In the genomic region with DNA sequence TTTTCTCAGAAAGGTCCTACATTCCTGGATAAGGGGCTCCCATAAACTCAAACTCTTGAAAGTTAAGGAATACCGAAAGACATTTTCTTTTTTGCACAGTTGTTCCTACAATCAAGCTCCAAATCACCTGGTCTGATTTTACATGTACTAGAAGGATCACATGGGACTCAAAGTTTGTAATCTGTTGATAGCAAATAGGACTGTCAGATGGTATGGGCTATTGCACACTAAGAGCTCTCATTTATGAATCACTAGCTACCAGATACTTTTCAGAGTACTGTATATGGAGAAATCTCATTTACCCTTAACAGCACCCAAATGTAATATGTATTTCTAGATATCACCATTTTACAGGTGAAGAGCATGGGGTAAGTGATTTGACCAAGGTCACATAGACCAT, we compare ENCODE assay signal across 30 cellular contexts.
"Had no signal": no experiment of that assay in that cellular context is flagged by ENCODE, and none has a peak within 500 bp of the region (broad histone marks: within the 10 kb centered on the region; RNA-seq: fewer than 3 reads in every experiment).

No MANE protein-coding gene starts in this region.

- H3K4me3 Mint-ChIP-seq: activated CD4-positive, alpha-beta memory T cell treated with anti-CD3 and anti-CD28 coated beads for 36 hours; activated CD4-positive, alpha-beta T cell treated with anti-CD3 and anti-CD28 coated beads for 36 hours; activated CD4-positive, alpha-beta T cell treated with anti-CD3 and anti-CD28 coated beads, Interleukin-2, amount 10 ng/mL, durations not matched to agents 24 days and 14 days; activated naive CD4-positive, alpha-beta T cell treated with anti-CD3 and anti-CD28 coated beads, Interleukin-2, amount 10 ng/mL, durations not matched to agents 7 days and 5 days; activated naive CD8-positive, alpha-beta T cell treated with anti-CD3 and anti-CD28 coated beads, Interleukin-2, amount 10 ng/mL, durations not matched to agents 7 days and 5 days; activated T-cell treated with anti-CD3 and anti-CD28 coated beads, Interleukin-2, amount 50 U/mL, for 24 hours; activated T-cell treated with anti-CD3 and anti-CD28 coated beads, Interleukin-2, amount 50 U/mL, for 72 hours; dendritic cell treated with granulocyte-macrophage colony-stimulating factor and Interleukin-4, amounts not matched to agents 40 ng/mL and 50 ng/mL, for 4 days; endodermal cell had no signal

- H3K4me1 Mint-ChIP-seq: activated CD4-positive, alpha-beta T cell treated with anti-CD3 and anti-CD28 coated beads for 36 hours; activated CD4-positive, alpha-beta T cell treated with anti-CD3 and anti-CD28 coated beads, Interleukin-2, amount 10 ng/mL, durations not matched to agents 24 days and 14 days; activated naive CD4-positive, alpha-beta T cell treated with anti-CD3 and anti-CD28 coated beads, Interleukin-2, amount 10 ng/mL, durations not matched to agents 7 days and 5 days; activated naive CD8-positive, alpha-beta T cell treated with anti-CD3 and anti-CD28 coated beads, Interleukin-2, amount 10 ng/mL, durations not matched to agents 7 days and 5 days; endodermal cell had no signal

- H3K27ac ChIP-seq: body of pancreas, cardiac muscle cell, coronary artery, dorsolateral prefrontal cortex, epithelial cell of prostate, esophagus squamous epithelium, gastroesophageal sphincter had no signal

- DNase-seq: activated CD4-positive, alpha-beta memory T cell treated with anti-CD3 and anti-CD28 coated beads for 36 hours; activated CD4-positive, alpha-beta T cell treated with anti-CD3 and anti-CD28 coated beads for 36 hours; activated CD4-positive, alpha-beta T cell treated with anti-CD3 and anti-CD28 coated beads, Interleukin-2, amount 10 ng/mL, durations not matched to agents 24 days and 14 days; activated CD4-positive, CD25-positive, alpha-beta regulatory T cell; activated CD4-positive, CD25-positive, alpha-beta regulatory T cell treated with anti-CD3 and anti-CD28 coated beads, Interleukin-2, amount 50 U/mL, for 72 hours; activated CD8-positive, alpha-beta memory T cell treated with anti-CD3 and anti-CD28 coated beads, Interleukin-2, amount 50 U/mL, for 48 hours; activated gamma-delta T cell; activated naive CD4-positive, alpha-beta T cell; activated naive CD4-positive, alpha-beta T cell treated with anti-CD3 and anti-CD28 coated beads, Interleukin-2, amount 10 ng/mL, durations not matched to agents 7 days and 5 days; activated naive CD8-positive, alpha-beta T cell treated with anti-CD3 and anti-CD28 coated beads, Interleukin-2, amount 10 ng/mL, durations not matched to agents 7 days and 5 days; activated T-cell treated with anti-CD3 and anti-CD28 coated beads for 4 hours; activated T-cell treated with anti-CD3 and anti-CD28 coated beads, Interleukin-2, amount 50 U/mL, for 24 hours; activated T-cell treated with anti-CD3 and anti-CD28 coated beads, Interleukin-2, amount 50 U/mL, for 72 hours; amniotic stem cell; anterior cingulate cortex; body of pancreas; central memory CD4-positive, alpha-beta T cell; cerebellar nuclear complex; dorsolateral prefrontal cortex; effector memory CD4-positive, alpha-beta T cell; endodermal cell; esophagus squamous epithelium; foreskin melanocyte; T-helper 2 cell had no signal

- H3K27me3 Mint-ChIP-seq: activated CD4-positive, alpha-beta memory T cell treated with anti-CD3 and anti-CD28 coated beads for 36 hours; activated CD4-positive, alpha-beta T cell treated with anti-CD3 and anti-CD28 coated beads for 36 hours; activated CD4-positive, alpha-beta T cell treated with anti-CD3 and anti-CD28 coated beads, Interleukin-2, amount 10 ng/mL, durations not matched to agents 24 days and 14 days; activated naive CD4-positive, alpha-beta T cell treated with anti-CD3 and anti-CD28 coated beads, Interleukin-2, amount 10 ng/mL, durations not matched to agents 7 days and 5 days had no signal

- H3K4me3 ChIP-seq: body of pancreas, cardiac muscle cell, coronary artery, dorsolateral prefrontal cortex, esophagus squamous epithelium, gastroesophageal sphincter had no signal

- H3K27me3 ChIP-seq: body of pancreas, esophagus squamous epithelium, gastroesophageal sphincter had no signal

- H3K4me1 ChIP-seq: body of pancreas, esophagus squamous epithelium, gastroesophageal sphincter had no signal

- H3K9me3 ChIP-seq: body of pancreas, esophagus squamous epithelium, gastroesophageal sphincter had no signal

- H3K36me3 ChIP-seq: cardiac muscle cell, esophagus squamous epithelium, gastroesophageal sphincter had no signal

- H3K9me3 Mint-ChIP-seq: activated CD4-positive, alpha-beta memory T cell treated with anti-CD3 and anti-CD28 coated beads for 36 hours; activated CD4-positive, alpha-beta T cell treated with anti-CD3 and anti-CD28 coated beads, Interleukin-2, amount 10 ng/mL, durations not matched to agents 24 days and 14 days; activated naive CD4-positive, alpha-beta T cell treated with anti-CD3 and anti-CD28 coated beads, Interleukin-2, amount 10 ng/mL, durations not matched to agents 7 days and 5 days; activated naive CD4-positive, alpha-beta T cell treated with anti-CD3 and anti-CD28 coated beads, Interleukin-2, amount 50 U/mL, for 72 hours; activated naive CD8-positive, alpha-beta T cell treated with anti-CD3 and anti-CD28 coated beads, Interleukin-2, amount 10 ng/mL, durations not matched to agents 7 days and 5 days; activated T-cell treated with anti-CD3 and anti-CD28 coated beads, Interleukin-2, amount 50 U/mL, for 24 hours; activated T-cell treated with anti-CD3 and anti-CD28 coated beads, Interleukin-2, amount 50 U/mL, for 72 hours; dendritic cell treated with granulocyte-macrophage colony-stimulating factor and Interleukin-4, amounts not matched to agents 40 ng/mL and 50 ng/mL, for 4 days; endodermal cell had no signal

- H3K27ac Mint-ChIP-seq: activated CD4-positive, alpha-beta memory T cell treated with anti-CD3 and anti-CD28 coated beads for 36 hours; activated CD4-positive, alpha-beta T cell treated with anti-CD3 and anti-CD28 coated beads for 36 hours; activated CD4-positive, alpha-beta T cell treated with anti-CD3 and anti-CD28 coated beads, Interleukin-2, amount 10 ng/mL, durations not matched to agents 24 days and 14 days; activated naive CD4-positive, alpha-beta T cell treated with anti-CD3 and anti-CD28 coated beads, Interleukin-2, amount 10 ng/mL, durations not matched to agents 7 days and 5 days; activated naive CD4-positive, alpha-beta T cell treated with anti-CD3 and anti-CD28 coated beads, Interleukin-2, amount 50 U/mL, for 72 hours; activated naive CD8-positive, alpha-beta T cell treated with anti-CD3 and anti-CD28 coated beads, Interleukin-2, amount 10 ng/mL, durations not matched to agents 7 days and 5 days; activated T-cell treated with anti-CD3 and anti-CD28 coated beads, Interleukin-2, amount 50 U/mL, for 24 hours; activated T-cell treated with anti-CD3 and anti-CD28 coated beads, Interleukin-2, amount 50 U/mL, for 72 hours; dendritic cell treated with granulocyte-macrophage colony-stimulating factor and Interleukin-4, amounts not matched to agents 40 ng/mL and 50 ng/mL, for 4 days; endodermal cell had no signal

- H3K36me3 Mint-ChIP-seq: activated CD4-positive, alpha-beta memory T cell treated with anti-CD3 and anti-CD28 coated beads for 36 hours; activated naive CD4-positive, alpha-beta T cell treated with anti-CD3 and anti-CD28 coated beads, Interleukin-2, amount 10 ng/mL, durations not matched to agents 7 days and 5 days; activated naive CD4-positive, alpha-beta T cell treated with anti-CD3 and anti-CD28 coated beads, Interleukin-2, amount 50 U/mL, for 72 hours; activated naive CD8-positive, alpha-beta T cell treated with anti-CD3 and anti-CD28 coated beads, Interleukin-2, amount 10 ng/mL, durations not matched to agents 7 days and 5 days had no signal
